ENCODE assay signal across 1 cellular context in the genomic region with DNA sequence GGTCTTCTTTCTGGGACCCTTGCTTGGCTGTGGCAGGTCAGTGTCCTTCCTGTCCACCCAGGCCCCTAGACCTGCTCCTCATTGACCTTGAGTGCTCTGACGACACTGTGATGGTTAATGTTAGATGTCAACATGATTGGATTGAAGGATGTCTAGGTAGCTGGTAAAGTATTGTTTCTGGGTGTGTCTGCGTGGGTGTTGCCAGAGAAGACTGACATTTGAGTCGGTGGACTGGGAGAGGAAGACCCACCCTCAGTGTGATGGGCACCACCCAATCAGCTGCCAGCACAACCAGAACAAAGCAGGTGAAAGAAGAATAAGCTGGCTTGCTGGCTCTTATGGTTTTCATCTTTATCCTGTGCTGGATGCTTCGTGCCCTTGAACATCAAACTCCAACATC.
TF ChIP-seq lines count a peak whose summit lies in the region.

No MANE protein-coding gene starts in this region.

TF ChIP-seq in WTC11, 78 proteins besides CTCF, POLR2A, EP300 and RAD21 (continued from another document):
- TF ChIP-seq, protein P1, sequence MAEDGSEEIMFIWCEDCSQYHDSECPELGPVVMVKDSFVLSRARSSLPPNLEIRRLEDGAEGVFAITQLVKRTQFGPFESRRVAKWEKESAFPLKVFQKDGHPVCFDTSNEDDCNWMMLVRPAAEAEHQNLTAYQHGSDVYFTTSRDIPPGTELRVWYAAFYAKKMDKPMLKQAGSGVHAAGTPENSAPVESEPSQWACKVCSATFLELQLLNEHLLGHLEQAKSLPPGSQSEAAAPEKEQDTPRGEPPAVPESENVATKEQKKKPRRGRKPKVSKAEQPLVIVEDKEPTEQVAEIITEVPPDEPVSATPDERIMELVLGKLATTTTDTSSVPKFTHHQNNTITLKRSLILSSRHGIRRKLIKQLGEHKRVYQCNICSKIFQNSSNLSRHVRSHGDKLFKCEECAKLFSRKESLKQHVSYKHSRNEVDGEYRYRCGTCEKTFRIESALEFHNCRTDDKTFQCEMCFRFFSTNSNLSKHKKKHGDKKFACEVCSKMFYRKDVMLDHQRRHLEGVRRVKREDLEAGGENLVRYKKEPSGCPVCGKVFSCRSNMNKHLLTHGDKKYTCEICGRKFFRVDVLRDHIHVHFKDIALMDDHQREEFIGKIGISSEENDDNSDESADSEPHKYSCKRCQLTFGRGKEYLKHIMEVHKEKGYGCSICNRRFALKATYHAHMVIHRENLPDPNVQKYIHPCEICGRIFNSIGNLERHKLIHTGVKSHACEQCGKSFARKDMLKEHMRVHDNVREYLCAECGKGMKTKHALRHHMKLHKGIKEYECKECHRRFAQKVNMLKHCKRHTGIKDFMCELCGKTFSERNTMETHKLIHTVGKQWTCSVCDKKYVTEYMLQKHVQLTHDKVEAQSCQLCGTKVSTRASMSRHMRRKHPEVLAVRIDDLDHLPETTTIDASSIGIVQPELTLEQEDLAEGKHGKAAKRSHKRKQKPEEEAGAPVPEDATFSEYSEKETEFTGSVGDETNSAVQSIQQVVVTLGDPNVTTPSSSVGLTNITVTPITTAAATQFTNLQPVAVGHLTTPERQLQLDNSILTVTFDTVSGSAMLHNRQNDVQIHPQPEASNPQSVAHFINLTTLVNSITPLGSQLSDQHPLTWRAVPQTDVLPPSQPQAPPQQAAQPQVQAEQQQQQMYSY (CRISPR knock-in tag; IDR thresholded peaks at IDR 0.05) = no peak
- TF ChIP-seq, protein P2, sequence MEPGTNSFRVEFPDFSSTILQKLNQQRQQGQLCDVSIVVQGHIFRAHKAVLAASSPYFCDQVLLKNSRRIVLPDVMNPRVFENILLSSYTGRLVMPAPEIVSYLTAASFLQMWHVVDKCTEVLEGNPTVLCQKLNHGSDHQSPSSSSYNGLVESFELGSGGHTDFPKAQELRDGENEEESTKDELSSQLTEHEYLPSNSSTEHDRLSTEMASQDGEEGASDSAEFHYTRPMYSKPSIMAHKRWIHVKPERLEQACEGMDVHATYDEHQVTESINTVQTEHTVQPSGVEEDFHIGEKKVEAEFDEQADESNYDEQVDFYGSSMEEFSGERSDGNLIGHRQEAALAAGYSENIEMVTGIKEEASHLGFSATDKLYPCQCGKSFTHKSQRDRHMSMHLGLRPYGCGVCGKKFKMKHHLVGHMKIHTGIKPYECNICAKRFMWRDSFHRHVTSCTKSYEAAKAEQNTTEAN (CRISPR knock-in tag; IDR thresholded peaks at IDR 0.05) = no peak
- TF ChIP-seq GRHL2 (CRISPR knock-in tag; IDR thresholded peaks at IDR 0.05; ENCODE audit: insufficient replicate concordance, severe bottlenecking) = no peak
- no peak for TF ChIP-seq FOXK1 (CRISPR knock-in tag; IDR thresholded peaks at IDR 0.05)
- TF ChIP-seq HMGA2 (CRISPR knock-in tag; IDR thresholded peaks at IDR 0.05) = no peak
- TF ChIP-seq SMAD4 (CRISPR knock-in tag; IDR thresholded peaks at IDR 0.05) = no peak
- TF ChIP-seq, protein P3, sequence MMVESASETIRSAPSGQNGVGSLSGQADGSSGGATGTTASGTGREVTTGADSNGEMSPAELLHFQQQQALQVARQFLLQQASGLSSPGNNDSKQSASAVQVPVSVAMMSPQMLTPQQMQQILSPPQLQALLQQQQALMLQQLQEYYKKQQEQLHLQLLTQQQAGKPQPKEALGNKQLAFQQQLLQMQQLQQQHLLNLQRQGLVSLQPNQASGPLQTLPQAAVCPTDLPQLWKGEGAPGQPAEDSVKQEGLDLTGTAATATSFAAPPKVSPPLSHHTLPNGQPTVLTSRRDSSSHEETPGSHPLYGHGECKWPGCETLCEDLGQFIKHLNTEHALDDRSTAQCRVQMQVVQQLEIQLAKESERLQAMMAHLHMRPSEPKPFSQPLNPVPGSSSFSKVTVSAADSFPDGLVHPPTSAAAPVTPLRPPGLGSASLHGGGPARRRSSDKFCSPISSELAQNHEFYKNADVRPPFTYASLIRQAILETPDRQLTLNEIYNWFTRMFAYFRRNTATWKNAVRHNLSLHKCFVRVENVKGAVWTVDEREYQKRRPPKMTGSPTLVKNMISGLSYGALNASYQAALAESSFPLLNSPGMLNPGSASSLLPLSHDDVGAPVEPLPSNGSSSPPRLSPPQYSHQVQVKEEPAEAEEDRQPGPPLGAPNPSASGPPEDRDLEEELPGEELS (CRISPR knock-in tag; IDR thresholded peaks at IDR 0.05) = no peak
TF ChIP-seq in WTC11: peak in this region for 0.
